Comparison of ENCODE assay signal across 1 cellular context in genomic region chr3:38108649-38109579, GRCh38.
A peak's percentile ranks its signal among the peaks of the same experiment; 100 is the strongest.
TF ChIP-seq lines count a peak whose summit lies in the region.

No MANE protein-coding gene starts in this region.

TF ChIP-seq in K562, 482 proteins besides CTCF, POLR2A, EP300 and RAD21:
- TF ChIP-seq ZBTB43 (CRISPR knock-in tag; IDR thresholded peaks at IDR 0.05) (no peak), HOXB6 (CRISPR knock-in tag; IDR thresholded peaks at IDR 0.05; ENCODE audit: borderline replicate concordance) (no peak), RBBP5 (IDR thresholded peaks at IDR 0.05; ENCODE audit: borderline replicate concordance, insufficient read depth, low read length, poor library complexity, severe bottlenecking) (no peak), DEAF1 (CRISPR knock-in tag; IDR thresholded peaks at IDR 0.05) (0 out of 2 replicates have a peak, but pooled peaks have one; percentile 18), SLC30A9 (CRISPR knock-in tag; IDR thresholded peaks at IDR 0.05) (no peak), NFE2 (IDR thresholded peaks at IDR 0.05; ENCODE audit: low read depth) (peak; percentile 55), ESRRB (CRISPR knock-in tag; IDR thresholded peaks at IDR 0.05; ENCODE audit: borderline replicate concordance) (no peak), ARID3B (CRISPR knock-in tag; IDR thresholded peaks at IDR 0.05; ENCODE audit: borderline replicate concordance) (no peak), NFIC (IDR thresholded peaks at IDR 0.05) (peak; percentile 15; the same call in 1 of the 2 replicates), ELF2 (CRISPR knock-in tag; IDR thresholded peaks at IDR 0.05) (0 out of 2 replicates have a peak, but pooled peaks have one; percentile 10)
- TF ChIP-seq, protein P1, sequence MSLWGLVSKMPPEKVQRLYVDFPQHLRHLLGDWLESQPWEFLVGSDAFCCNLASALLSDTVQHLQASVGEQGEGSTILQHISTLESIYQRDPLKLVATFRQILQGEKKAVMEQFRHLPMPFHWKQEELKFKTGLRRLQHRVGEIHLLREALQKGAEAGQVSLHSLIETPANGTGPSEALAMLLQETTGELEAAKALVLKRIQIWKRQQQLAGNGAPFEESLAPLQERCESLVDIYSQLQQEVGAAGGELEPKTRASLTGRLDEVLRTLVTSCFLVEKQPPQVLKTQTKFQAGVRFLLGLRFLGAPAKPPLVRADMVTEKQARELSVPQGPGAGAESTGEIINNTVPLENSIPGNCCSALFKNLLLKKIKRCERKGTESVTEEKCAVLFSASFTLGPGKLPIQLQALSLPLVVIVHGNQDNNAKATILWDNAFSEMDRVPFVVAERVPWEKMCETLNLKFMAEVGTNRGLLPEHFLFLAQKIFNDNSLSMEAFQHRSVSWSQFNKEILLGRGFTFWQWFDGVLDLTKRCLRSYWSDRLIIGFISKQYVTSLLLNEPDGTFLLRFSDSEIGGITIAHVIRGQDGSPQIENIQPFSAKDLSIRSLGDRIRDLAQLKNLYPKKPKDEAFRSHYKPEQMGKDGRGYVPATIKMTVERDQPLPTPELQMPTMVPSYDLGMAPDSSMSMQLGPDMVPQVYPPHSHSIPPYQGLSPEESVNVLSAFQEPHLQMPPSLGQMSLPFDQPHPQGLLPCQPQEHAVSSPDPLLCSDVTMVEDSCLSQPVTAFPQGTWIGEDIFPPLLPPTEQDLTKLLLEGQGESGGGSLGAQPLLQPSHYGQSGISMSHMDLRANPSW (CRISPR knock-in tag; IDR thresholded peaks at IDR 0.05), result no peak
- TF ChIP-seq, protein P2, sequence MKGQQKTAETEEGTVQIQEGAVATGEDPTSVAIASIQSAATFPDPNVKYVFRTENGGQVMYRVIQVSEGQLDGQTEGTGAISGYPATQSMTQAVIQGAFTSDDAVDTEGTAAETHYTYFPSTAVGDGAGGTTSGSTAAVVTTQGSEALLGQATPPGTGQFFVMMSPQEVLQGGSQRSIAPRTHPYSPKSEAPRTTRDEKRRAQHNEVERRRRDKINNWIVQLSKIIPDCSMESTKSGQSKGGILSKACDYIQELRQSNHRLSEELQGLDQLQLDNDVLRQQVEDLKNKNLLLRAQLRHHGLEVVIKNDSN (CRISPR knock-in tag; IDR thresholded peaks at IDR 0.05), result peak; percentile 19; the same call in 1 of the 2 replicates
